8 cellular contexts compared by ENCODE assay signal in the genomic region with DNA sequence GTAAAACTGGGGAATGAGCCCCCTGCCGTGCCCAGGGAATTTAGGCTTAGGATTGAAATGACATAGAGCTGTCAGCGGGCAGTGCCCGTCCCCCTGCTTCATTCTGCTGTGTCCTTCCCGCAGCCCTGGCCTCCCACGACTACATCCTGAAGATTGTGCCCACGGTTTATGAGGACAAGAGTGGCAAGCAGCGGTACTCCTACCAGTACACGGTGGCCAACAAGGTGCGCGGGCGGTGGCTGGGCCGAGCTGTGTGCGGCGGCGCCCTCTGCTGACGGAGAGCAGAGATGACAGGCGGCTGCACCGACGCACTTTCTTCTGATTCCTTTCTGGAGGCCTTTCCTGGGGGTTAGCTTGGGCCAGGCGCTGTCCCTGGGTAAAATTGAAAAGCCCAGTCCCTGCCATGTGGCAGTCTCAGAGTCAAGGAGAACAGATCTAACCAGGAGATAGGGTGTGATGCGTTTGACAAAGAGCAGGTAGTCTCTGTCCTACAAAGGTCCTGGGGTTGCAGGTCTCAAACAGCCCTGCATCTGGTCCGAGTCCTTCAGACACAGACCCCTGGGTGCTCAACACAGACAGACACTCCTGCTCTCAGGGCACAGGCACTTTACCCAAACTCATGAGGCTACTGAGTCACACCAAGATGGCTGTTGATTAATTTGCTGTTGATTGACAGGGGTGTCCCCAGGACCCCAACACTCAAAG. TPM values are rescaled to one million over a fixed set of nuclear protein-coding genes. Genes with fewer than 3 reads are reported as not detected.
DNase-seq lines count a peak whose midpoint lies in the region; ATAC-seq, FAIRE-seq and TF ChIP-seq lines count a peak whose summit lies in the region.

No MANE protein-coding gene starts in this region.

- H3K27me3 ChIP-seq in CD4-positive, CD25-positive, alpha-beta regulatory T cell (ENCODE audit: control insufficient read depth, insufficient read depth, low read length), result no peaks in the 10 kb centered on the region
- no peaks in the 10 kb centered on the region for H3K27me3 ChIP-seq in Loucy (ENCODE audit: insufficient read depth, low read length, poor library complexity, severe bottlenecking)
- H3K27me3 ChIP-seq in astrocyte (ENCODE audit: insufficient read depth, low read length), result no peaks in the 10 kb centered on the region
- H3K27me3 ChIP-seq in small intestine (ENCODE audit: control insufficient read depth in 2 of 2, insufficient read depth in 2 of 2, low read length in 2 of 2), result no peaks in the 10 kb centered on the region

- H3K4me3 ChIP-seq in CD4-positive, CD25-positive, alpha-beta regulatory T cell (ENCODE audit: low read depth, low read length), result no peak overlapping the region
- H3K4me3 ChIP-seq in Loucy (ENCODE audit: low read length, poor library complexity, severe bottlenecking), result no peak overlapping the region
- H3K4me3 ChIP-seq in astrocyte (ENCODE audit: insufficient read depth, low read depth, low read length), result no peak overlapping the region
- no peak overlapping the region for H3K4me3 ChIP-seq in small intestine (ENCODE audit: low read depth in 1 of 2, low read length in 2 of 2)

- no peaks in the 10 kb centered on the region for H3K9me3 Mint-ChIP-seq in CD4-positive, CD25-positive, alpha-beta regulatory T cell
- peaks cover 2% of the 10 kb centered on the region for H3K9me3 Mint-ChIP-seq in astrocyte (ENCODE audit: unreplicated experiment)

- WGBS in small intestine, 3 donors, result 18 to 23% (median 19%) methylated on average over 22 of the region's 22 CpGs

- H3K4me2 ChIP-seq in Loucy (ENCODE audit: low read depth, low read length, poor library complexity, severe bottlenecking) (no peak overlapping the region), astrocyte (ENCODE audit: low read length) (peak overlapping the region; percentile 56)

- peak overlapping the region in 2 of 3 donors; percentile 80 to 87 for H3K27ac Mint-ChIP-seq in CD4-positive, CD25-positive, alpha-beta regulatory T cell
- H3K27ac Mint-ChIP-seq in astrocyte (ENCODE audit: unreplicated experiment), result peak overlapping the region; percentile 77

- no peaks in the 10 kb centered on the region for H3K4me1 ChIP-seq in CD4-positive, CD25-positive, alpha-beta regulatory T cell (ENCODE audit: control insufficient read depth, insufficient read depth, low read length, poor library complexity, severe bottlenecking)
- H3K4me1 ChIP-seq in Loucy (ENCODE audit: insufficient read depth, low read length, poor library complexity, severe bottlenecking) (no peaks in the 10 kb centered on the region), astrocyte (ENCODE audit: insufficient read depth, low read length) (peaks cover 35% of the 10 kb centered on the region), small intestine (ENCODE audit: control insufficient read depth in 2 of 2, insufficient read depth in 1 of 2, low read depth in 1 of 2, low read length in 1 of 2) (no peaks in the 10 kb centered on the region)

- ATAC-seq in CD4-positive, CD25-positive, alpha-beta regulatory T cell (ENCODE audit: low read depth in 2 of 2), result peak; percentile 88 to 91
- ATAC-seq in GM19455 (IDR thresholded peaks at IDR 0.05; ENCODE audit: unreplicated experiment) (peak; percentile 54), HG02852 (IDR thresholded peaks at IDR 0.05; ENCODE audit: unreplicated experiment) (no peak)

- H3K36me3 ChIP-seq in CD4-positive, CD25-positive, alpha-beta regulatory T cell (ENCODE audit: control insufficient read depth, insufficient read depth, low read length), result peaks cover 14% of the 10 kb centered on the region
- H3K36me3 ChIP-seq in Loucy (ENCODE audit: insufficient read depth, low read length) (peaks cover 50% of the 10 kb centered on the region; the same call in 1 of the 2 replicates), astrocyte (ENCODE audit: insufficient read depth, low read length) (no peaks in the 10 kb centered on the region), small intestine (ENCODE audit: control insufficient read depth in 2 of 2, insufficient read depth in 2 of 2, low read length in 2 of 2) (peaks cover 4 to 10% of the 10 kb centered on the region in 2 donors)

- TF ChIP-seq CTCF in Loucy (conservative IDR thresholded peaks at IDR 0.05; ENCODE audit: low read length), result peak; percentile 60
- TF ChIP-seq CTCF in astrocyte (IDR thresholded peaks at IDR 0.05; ENCODE audit: insufficient read depth, low read depth, low read length), result peak; percentile 85

- peak; percentile 57 to 70 (median 70) for DNase-seq in CD4-positive, CD25-positive, alpha-beta regulatory T cell
- DNase-seq in T1000 (lab: John Stamatoyannopoulos, UW), result peak; percentile 20
- DNase-seq in astrocyte (ENCODE audit: low read depth), result no peak
- peak in 48 of 51 donors; percentile 14 to 76 (median 47) for DNase-seq in hypothalamus (lab: John Stamatoyannopoulos, UW)
- DNase-seq in small intestine, result peak; percentile 65

- H3K4me3 Mint-ChIP-seq in CD4-positive, CD25-positive, alpha-beta regulatory T cell, result no peak overlapping the region
- peak overlapping the region; percentile 14 for H3K4me3 Mint-ChIP-seq in astrocyte (ENCODE audit: unreplicated experiment)

- no peaks in the 10 kb centered on the region for H4K20me1 ChIP-seq in Loucy (ENCODE audit: insufficient read depth, low read length, poor library complexity, severe bottlenecking)
- no peaks in the 10 kb centered on the region for H4K20me1 ChIP-seq in astrocyte (ENCODE audit: insufficient read depth, low read length)

- peaks cover 0 to 8% (median 5%) of the 10 kb centered on the region in 4 donors for H3K4me1 Mint-ChIP-seq in CD4-positive, CD25-positive, alpha-beta regulatory T cell
- peaks cover 25% of the 10 kb centered on the region for H3K4me1 Mint-ChIP-seq in astrocyte (ENCODE audit: low read depth, unreplicated experiment)

- FAIRE-seq in astrocyte (lab: Jason Lieb, UNC), result no peak
- FAIRE-seq in small intestine (lab: Jason Lieb, UNC), result no peak

- H3K9me2 ChIP-seq in Loucy (replicated peaks; ENCODE audit: low read depth, low read length), result no peaks in the 10 kb centered on the region

- H3K9ac ChIP-seq in Loucy (ENCODE audit: low read depth, low read length, poor library complexity, severe bottlenecking) (no peak overlapping the region), astrocyte (ENCODE audit: low read length) (peak overlapping the region; percentile 80)

- no peak overlapping the region for H2AFZ ChIP-seq in Loucy (ENCODE audit: low read length)
- no peak overlapping the region for H2AFZ ChIP-seq in astrocyte (ENCODE audit: low read depth, low read length)

- H3K9me3 ChIP-seq in CD4-positive, CD25-positive, alpha-beta regulatory T cell (ENCODE audit: control insufficient read depth in 2 of 2, low read length in 2 of 2), result no peaks in the 10 kb centered on the region
- H3K9me3 ChIP-seq in Loucy (ENCODE audit: insufficient read depth, low read depth, low read length) (no peaks in the 10 kb centered on the region), astrocyte (ENCODE audit: insufficient read depth, low read depth, low read length) (no peaks in the 10 kb centered on the region), small intestine (ENCODE audit: control insufficient read depth, low read depth) (no peaks in the 10 kb centered on the region)

- no peaks in the 10 kb centered on the region for H3K79me2 ChIP-seq in Loucy (ENCODE audit: insufficient read depth, low read length)
- H3K79me2 ChIP-seq in astrocyte (ENCODE audit: insufficient read depth, low read length), result peaks cover 4% of the 10 kb centered on the region

- no peak overlapping the region for H3K27ac ChIP-seq in CD4-positive, CD25-positive, alpha-beta regulatory T cell (ENCODE audit: insufficient read depth, low read length, poor library complexity, severe bottlenecking)
- H3K27ac ChIP-seq in astrocyte (ENCODE audit: low read depth, low read length), result peak overlapping the region; percentile 97
- H3K27ac ChIP-seq in small intestine (ENCODE audit: low read depth in 1 of 2, low read length in 1 of 2), result peak overlapping the region in 1 of 2 donors; percentile 7

- peaks cover 18% of the 10 kb centered on the region for H3K36me3 Mint-ChIP-seq in CD4-positive, CD25-positive, alpha-beta regulatory T cell
- peaks cover 16% of the 10 kb centered on the region for H3K36me3 Mint-ChIP-seq in astrocyte (ENCODE audit: low read depth, unreplicated experiment)

- no peaks in the 10 kb centered on the region for H3F3A ChIP-seq in Loucy (ENCODE audit: low read depth)

- no peaks in the 10 kb centered on the region for H3K27me3 Mint-ChIP-seq in CD4-positive, CD25-positive, alpha-beta regulatory T cell
- no peaks in the 10 kb centered on the region for H3K27me3 Mint-ChIP-seq in astrocyte (ENCODE audit: low read depth, unreplicated experiment)

RNA-seq across cellular contexts. Expression of a gene that starts 26.8 kb away (rescaled TPM):
- 12.9 TPM for total RNA-seq in CD4-positive, CD25-positive, alpha-beta regulatory T cell
- 10 to 100 TPM; 38.9 to 51.6 (median 48.9) TPM for polyA plus RNA-seq in CD4-positive, CD25-positive, alpha-beta regulatory T cell
- 50.6 and 54.3 TPM in 2 replicates for total RNA-seq in astrocyte
- polyA plus RNA-seq in small intestine, result 10 to 100 TPM; 42.9 to 99.2 (median 43.5) TPM

RNA-seq across cellular contexts. Expression of a gene that starts 51.1 kb away (rescaled TPM):
- 106 TPM for total RNA-seq in CD4-positive, CD25-positive, alpha-beta regulatory T cell
- 100 to 1,000 TPM; 499 to 691 (median 501) TPM for polyA plus RNA-seq in CD4-positive, CD25-positive, alpha-beta regulatory T cell
- total RNA-seq in astrocyte, result 309 and 327 TPM in 2 replicates
- polyA plus RNA-seq in small intestine, result 100 to 1,000 TPM; 170 to 230 (median 203) TPM
